ENCODE assay signal across 15 cellular contexts in genomic region chr21:44593598-44594405, GRCh38. TPM values are rescaled to one million over a fixed set of nuclear protein-coding genes. Genes with fewer than 3 reads are reported as not detected.
DNase-seq lines count a peak whose midpoint lies in the region; ATAC-seq and TF ChIP-seq lines count a peak whose summit lies in the region.
"Had no signal": no experiment of that assay in that cellular context is flagged by ENCODE, and none has a peak within 500 bp of the region (broad histone marks: within the 10 kb centered on the region; RNA-seq: fewer than 3 reads in every experiment).

No MANE protein-coding gene starts in this region.

- H3K27ac ChIP-seq in endodermal cell (ENCODE audit: low read depth, low read length) = no peak overlapping the region
- H3K27ac ChIP-seq in neuronal stem cell (replicated peaks; ENCODE audit: low read length) = no peak overlapping the region
- H3K27ac ChIP-seq: KMS-11 had no signal

- WGBS in endodermal cell (ENCODE audit: insufficient coverage in 1 of 2, insufficient read length in 1 of 2), 2 experiments = 84 to 90% methylated on average over 17 to 20 of the region's 20 CpGs
- no CpG with 5 or more reads among the region's 20 CpGs for WGBS in neuronal stem cell (ENCODE audit: extremely low coverage in 2 of 2, insufficient read length in 2 of 2, insufficient replicate concordance in 1 of 2), 2 donors

- peaks cover 10% of the 10 kb centered on the region for H3K9me3 ChIP-seq in endodermal cell (ENCODE audit: control insufficient read depth, low read length)
- peaks cover 0 to 3% of the 10 kb centered on the region in 2 donors for H3K9me3 ChIP-seq in neuronal stem cell (replicated peaks in 1 of 2; ENCODE audit: control insufficient read depth in 2 of 2, insufficient read depth in 1 of 2, low read depth in 1 of 2, low read length in 2 of 2)

- H3K27ac Mint-ChIP-seq in endodermal cell = no peak overlapping the region
- H3K27ac Mint-ChIP-seq in stimulated activated effector memory CD8-positive, alpha-beta T cell treated with anti-CD3 and anti-CD28 coated beads, Interleukin-12 subunit alpha, Interleukin-12 subunit beta, amount 100 ng/mL, for 72 hours = no peak overlapping the region

- no peak overlapping the region for H3K23ac ChIP-seq in neuronal stem cell (ENCODE audit: low read depth, low read length, poor library complexity)

- H3K4me1 Mint-ChIP-seq in endodermal cell = peaks cover 13% of the 10 kb centered on the region
- peaks cover 5% of the 10 kb centered on the region for H3K4me1 Mint-ChIP-seq in stimulated activated effector memory CD8-positive, alpha-beta T cell treated with anti-CD3 and anti-CD28 coated beads, Interleukin-12 subunit alpha, Interleukin-12 subunit beta, amount 100 ng/mL, for 72 hours

- peak; percentile 32 for DNase-seq in activated CD8-positive, alpha-beta memory T cell treated with anti-CD3 and anti-CD28 coated beads, Interleukin-2, amount 50 U/mL, for 48 hours
- no peak for DNase-seq in activated CD8-positive, alpha-beta memory T cell treated with anti-CD3 and anti-CD28 coated beads, Interleukin-2, amount 50 U/mL, for 4 hours
- peak; percentile 58 to 84 for DNase-seq in NCI-H187 (lab: John Stamatoyannopoulos, UW)
- DNase-seq in endodermal cell = peak; percentile 58
- DNase-seq in neuronal stem cell (ENCODE audit: low spot score) = no peak
- DNase-seq in stimulated activated effector memory CD8-positive, alpha-beta T cell treated with anti-CD3 and anti-CD28 coated beads, Interleukin-12 subunit alpha, Interleukin-12 subunit beta, amount 100 ng/mL, for 72 hours (ENCODE audit: low spot score in 2 of 2) = no peak
- DNase-seq in cerebellar cortex (ENCODE audit: low spot score) = no peak
- DNase-seq: DND-41; effector CD4-positive, alpha-beta T cell; PC-3 had no signal

- peak overlapping the region; percentile 75 for H2BK5ac ChIP-seq in neuronal stem cell (ENCODE audit: low read length)

- peak overlapping the region; percentile 20 for H3K18ac ChIP-seq in neuronal stem cell (ENCODE audit: low read length)

- H3K27me3 ChIP-seq in endodermal cell (ENCODE audit: control insufficient read depth, insufficient read depth, low read length, poor library complexity, severe bottlenecking) (no peaks in the 10 kb centered on the region), neuronal stem cell (ENCODE audit: control insufficient read depth in 3 of 3, insufficient read depth in 3 of 3, low read depth in 1 of 3, low read length in 3 of 3) (no peaks in the 10 kb centered on the region)

- H3K4me3 ChIP-seq in endodermal cell (ENCODE audit: low read length) (no peak overlapping the region), neuronal stem cell (ENCODE audit: low read length in 2 of 2) (no peak overlapping the region)

- no peak overlapping the region for H3K4me2 ChIP-seq in neuronal stem cell (ENCODE audit: insufficient read depth, low read length, poor library complexity, severe bottlenecking)
- H3K4me2 ChIP-seq: KMS-11 had no signal

- no peak for TF ChIP-seq CTCF in endodermal cell (conservative IDR thresholded peaks at IDR 0.05)

- no peaks in the 10 kb centered on the region for H3K4me1 ChIP-seq in endodermal cell (ENCODE audit: control insufficient read depth, insufficient read depth, low read length)
- H3K4me1 ChIP-seq in neuronal stem cell (ENCODE audit: control insufficient read depth in 2 of 2, insufficient read depth in 1 of 2, low read depth in 1 of 2, low read length in 2 of 2) = peaks cover 3 to 7% of the 10 kb centered on the region in 2 donors

- H3K79me1 ChIP-seq in neuronal stem cell (ENCODE audit: low read depth, low read length) = peaks cover 3% of the 10 kb centered on the region

- H3K27me3 Mint-ChIP-seq in endodermal cell (ENCODE audit: insufficient read depth) = no peaks in the 10 kb centered on the region

- H2BK15ac ChIP-seq in neuronal stem cell (ENCODE audit: low read length) = peak overlapping the region; percentile 87

- H3K9ac ChIP-seq in endodermal cell (ENCODE audit: extremely low read depth, low read length, poor library complexity, severe bottlenecking) (no peak overlapping the region), neuronal stem cell (ENCODE audit: low read depth, low read length, poor library complexity) (no peak overlapping the region)
- H3K9ac ChIP-seq: KMS-11 had no signal

- H4K91ac ChIP-seq in neuronal stem cell (ENCODE audit: low read depth, low read length, poor library complexity) = no peak overlapping the region

- H3K14ac ChIP-seq in neuronal stem cell (ENCODE audit: low read length) = no peak overlapping the region

- no peak overlapping the region for H3K4ac ChIP-seq in neuronal stem cell (ENCODE audit: low read length)

- H2BK12ac ChIP-seq in neuronal stem cell (ENCODE audit: low read length) = no peak overlapping the region

- peak overlapping the region; percentile 58 for H2AFZ ChIP-seq in neuronal stem cell (ENCODE audit: low read length)

- H3K9me3 Mint-ChIP-seq in endodermal cell = no peaks in the 10 kb centered on the region
- H3K9me3 Mint-ChIP-seq in stimulated activated effector memory CD8-positive, alpha-beta T cell treated with anti-CD3 and anti-CD28 coated beads, Interleukin-12 subunit alpha, Interleukin-12 subunit beta, amount 100 ng/mL, for 72 hours = peaks cover 3% of the 10 kb centered on the region

- H3K4me3 Mint-ChIP-seq in endodermal cell = no peak overlapping the region
- no peak overlapping the region for H3K4me3 Mint-ChIP-seq in stimulated activated effector memory CD8-positive, alpha-beta T cell treated with anti-CD3 and anti-CD28 coated beads, Interleukin-12 subunit alpha, Interleukin-12 subunit beta, amount 100 ng/mL, for 72 hours

- no peak for ATAC-seq in stimulated activated effector memory CD8-positive, alpha-beta T cell treated with anti-CD3 and anti-CD28 coated beads, Interleukin-12 subunit alpha, Interleukin-12 subunit beta, amount 100 ng/mL, for 72 hours
- ATAC-seq in GM19397 (IDR thresholded peaks at IDR 0.05; ENCODE audit: unreplicated experiment) = no peak
- ATAC-seq: PC-3 had no signal

- H3K36me3 ChIP-seq in endodermal cell (ENCODE audit: control insufficient read depth, insufficient read depth, low read length) (no peaks in the 10 kb centered on the region), neuronal stem cell (replicated peaks in 1 of 2; ENCODE audit: control insufficient read depth in 2 of 2, insufficient read depth in 2 of 2, low read length in 2 of 2) (no peaks in the 10 kb centered on the region)

- H2BK120ac ChIP-seq in neuronal stem cell (ENCODE audit: low read depth, low read length) = peak overlapping the region; percentile 21

- H3K36me3 Mint-ChIP-seq in endodermal cell (ENCODE audit: low read depth) = no peaks in the 10 kb centered on the region
- H3K36me3 Mint-ChIP-seq in stimulated activated effector memory CD8-positive, alpha-beta T cell treated with anti-CD3 and anti-CD28 coated beads, Interleukin-12 subunit alpha, Interleukin-12 subunit beta, amount 100 ng/mL, for 72 hours = no peaks in the 10 kb centered on the region

- no peak overlapping the region for H2AK5ac ChIP-seq in neuronal stem cell (ENCODE audit: low read depth, low read length)

- H4K8ac ChIP-seq in neuronal stem cell (ENCODE audit: low read depth, low read length) = no peak overlapping the region

RNA-seq across cellular contexts. Expression of gene KRTAP10-6, which starts 1.5 kb away (rescaled TPM):
- total RNA-seq in endodermal cell = not detected
- polyA plus RNA-seq in endodermal cell (2013, experiment 1 of 2) = 0.18 TPM
- not detected for polyA plus RNA-seq in endodermal cell (2013, experiment 2 of 2)
- 0.06 TPM for polyA plus RNA-seq in neuronal stem cell (2013, experiment 1 of 2)
- not detected for polyA plus RNA-seq in neuronal stem cell (2013, experiment 2 of 2)
- total RNA-seq: osteoblast; PC-3; T-helper 2 cell treated with Interferon-gamma antibody and Interleukin-4, amounts not matched to agents 100 ng/mL and 5 ng/mL, for 36 hours had no signal
- polyA plus RNA-seq: AG04450 had no signal

RNA-seq across cellular contexts. Expression of gene KRTAP10-7, which starts 6.6 kb away (rescaled TPM):
- total RNA-seq in endodermal cell = not detected
- polyA plus RNA-seq in endodermal cell (2013, experiment 1 of 2) = not detected
- not detected for polyA plus RNA-seq in endodermal cell (2013, experiment 2 of 2)
- polyA plus RNA-seq in neuronal stem cell (2013, experiment 1 of 2) = not detected
- polyA plus RNA-seq in neuronal stem cell (2013, experiment 2 of 2) = 0.03 TPM
- total RNA-seq: osteoblast; PC-3; T-helper 2 cell treated with Interferon-gamma antibody and Interleukin-4, amounts not matched to agents 100 ng/mL and 5 ng/mL, for 36 hours had no signal
- polyA plus RNA-seq: AG04450 had no signal

RNA-seq across cellular contexts. Expression of gene KRTAP10-5, which starts 13.4 kb away (rescaled TPM):
- not detected for total RNA-seq in endodermal cell
- polyA plus RNA-seq in endodermal cell (2013, experiment 1 of 2) = not detected
- not detected for polyA plus RNA-seq in endodermal cell (2013, experiment 2 of 2)
- not detected for polyA plus RNA-seq in neuronal stem cell (2013, experiment 1 of 2)
- not detected for polyA plus RNA-seq in neuronal stem cell (2013, experiment 2 of 2)
- total RNA-seq: osteoblast; PC-3; T-helper 2 cell treated with Interferon-gamma antibody and Interleukin-4, amounts not matched to agents 100 ng/mL and 5 ng/mL, for 36 hours had no signal
- polyA plus RNA-seq: AG04450 had no signal

RNA-seq across cellular contexts. Expression of gene KRTAP10-8, which starts 18.1 kb away (rescaled TPM):
- not detected for total RNA-seq in endodermal cell
- polyA plus RNA-seq in endodermal cell (2013, experiment 1 of 2) = not detected
- polyA plus RNA-seq in endodermal cell (2013, experiment 2 of 2) = not detected
- not detected for polyA plus RNA-seq in neuronal stem cell (2013, experiment 1 of 2)
- polyA plus RNA-seq in neuronal stem cell (2013, experiment 2 of 2) = not detected
- total RNA-seq: osteoblast; PC-3; T-helper 2 cell treated with Interferon-gamma antibody and Interleukin-4, amounts not matched to agents 100 ng/mL and 5 ng/mL, for 36 hours had no signal
- polyA plus RNA-seq: AG04450 had no signal

RNA-seq across cellular contexts. Expression of gene KRTAP10-4, which starts 20.3 kb away (rescaled TPM):
- total RNA-seq in endodermal cell = not detected
- polyA plus RNA-seq in endodermal cell (2013, experiment 1 of 2) = not detected
- polyA plus RNA-seq in endodermal cell (2013, experiment 2 of 2) = not detected
- not detected for polyA plus RNA-seq in neuronal stem cell (2013, experiment 1 of 2)
- 0.01 TPM for polyA plus RNA-seq in neuronal stem cell (2013, experiment 2 of 2)
- total RNA-seq: osteoblast; PC-3; T-helper 2 cell treated with Interferon-gamma antibody and Interleukin-4, amounts not matched to agents 100 ng/mL and 5 ng/mL, for 36 hours had no signal
- polyA plus RNA-seq: AG04450 had no signal

Comparison
In these comparisons a context has a peak if more than half of its experiments do, and no peak if none do; other contexts are left out.
1. DNase-seq: peak in activated CD8-positive, alpha-beta memory T cell treated with anti-CD3 and anti-CD28 coated beads, Interleukin-2, amount 50 U/mL, for 48 hours (single experiment), NCI-H187 (2 of 2) and endodermal cell (single experiment); none in activated CD8-positive, alpha-beta memory T cell treated with anti-CD3 and anti-CD28 coated beads, Interleukin-2, amount 50 U/mL, for 4 hours (single experiment), neuronal stem cell (single experiment), stimulated activated effector memory CD8-positive, alpha-beta T cell treated with anti-CD3 and anti-CD28 coated beads, Interleukin-12 subunit alpha, Interleukin-12 subunit beta, amount 100 ng/mL, for 72 hours (0 of 2) and cerebellar cortex (single experiment).